9 cellular contexts compared by ENCODE assay signal in genomic region chr7:136114966-136115762, GRCh38.
DNase-seq lines count a peak whose midpoint lies in the region; FAIRE-seq and TF ChIP-seq lines count a peak whose summit lies in the region.
"Had no signal": no experiment of that assay in that cellular context is flagged by ENCODE, and none has a peak within 500 bp of the region (broad histone marks: within the 10 kb centered on the region; RNA-seq: fewer than 3 reads in every experiment).

No MANE protein-coding gene starts in this region.

- H3K9me3 ChIP-seq in WERI-Rb-1 (ENCODE audit: severe bottlenecking) (peaks cover under 1% of the 10 kb centered on the region), testis (no peaks in the 10 kb centered on the region)

- H4K5ac ChIP-seq in mesendoderm (ENCODE audit: low read length): no peak overlapping the region

- H4K20me1 ChIP-seq in KMS-11 (ENCODE audit: insufficient read depth): no peaks in the 10 kb centered on the region

- no peak overlapping the region for H2BK120ac ChIP-seq in mesendoderm (ENCODE audit: low read depth, low read length)

- no peak overlapping the region for H3K23ac ChIP-seq in mesendoderm (ENCODE audit: low read length)

- no peak overlapping the region for H2BK5ac ChIP-seq in mesendoderm (ENCODE audit: low read length)

- no peaks in the 10 kb centered on the region for H3K36me3 ChIP-seq in KMS-11 (ENCODE audit: insufficient read depth)
- no peaks in the 10 kb centered on the region for H3K36me3 ChIP-seq in WERI-Rb-1
- no peaks in the 10 kb centered on the region for H3K36me3 ChIP-seq in mesendoderm (ENCODE audit: control insufficient read depth, insufficient read depth, low read length)
- no peaks in the 10 kb centered on the region for H3K36me3 ChIP-seq in testis (ENCODE audit: low read depth, missing control alignments)

- no peak overlapping the region for H3K56ac ChIP-seq in mesendoderm (ENCODE audit: low read length)

- no CpG with 5 or more reads among the region's 21 CpGs for WGBS in mesendoderm (ENCODE audit: extremely low coverage, insufficient coverage, low lambda C conversion rate)
- WGBS in testis, 2 donors: 47 to 52% methylated on average over 16 to 21 of the region's 21 CpGs

- TF ChIP-seq POLR2A in H54 (IDR thresholded peaks at IDR 0.05; ENCODE audit: low read depth, low read length): no peak
- TF ChIP-seq POLR2A in testis (IDR thresholded peaks at IDR 0.05): no peak

- no peaks in the 10 kb centered on the region for H3K79me2 ChIP-seq in KMS-11 (ENCODE audit: insufficient read depth, low read depth)
- H3K79me2 ChIP-seq in mesendoderm (ENCODE audit: control insufficient read depth, insufficient read depth, low read length): no peaks in the 10 kb centered on the region

- TF ChIP-seq CTCF in KMS-11 (conservative IDR thresholded peaks at IDR 0.05; ENCODE audit: low read depth, low read length): peak; percentile 86
- peak; percentile 79 for TF ChIP-seq CTCF in WERI-Rb-1 (IDR thresholded peaks at IDR 0.05; ENCODE audit: low read depth, low read length)
- peak; percentile 33 to 70 (median 58) for TF ChIP-seq CTCF in dorsolateral prefrontal cortex (IDR thresholded peaks at IDR 0.05 in 54 of 56, conservative IDR thresholded peaks at IDR 0.05 in 2 of 56; ENCODE audit: low read depth in 1 of 56, partially characterized antibody in 56 of 56)
- TF ChIP-seq CTCF in testis (IDR thresholded peaks at IDR 0.05): peak; percentile 68 to 88 (median 72)

- intact Hi-C loops in dorsolateral prefrontal cortex (cut with DNase I): no loop called here
- intact Hi-C loops in testis (cut with DNase I; ENCODE audit: low total_unique reads): no loop called here

- H3K27me3 ChIP-seq in KMS-11 (ENCODE audit: insufficient read depth, low read depth): no peaks in the 10 kb centered on the region
- no peaks in the 10 kb centered on the region for H3K27me3 ChIP-seq in WERI-Rb-1 (ENCODE audit: insufficient read depth, low read depth, severe bottlenecking)
- H3K27me3 ChIP-seq in dorsolateral prefrontal cortex: peaks cover 0 to 6% (median 0%) of the 10 kb centered on the region in 45 donors
- H3K27me3 ChIP-seq in mesendoderm (ENCODE audit: insufficient read depth, low read length, poor library complexity): no peaks in the 10 kb centered on the region
- no peaks in the 10 kb centered on the region for H3K27me3 ChIP-seq in testis

- H3K4me1 ChIP-seq in KMS-11 (ENCODE audit: low read depth, poor library complexity, severe bottlenecking): no peaks in the 10 kb centered on the region
- no peaks in the 10 kb centered on the region for H3K4me1 ChIP-seq in mesendoderm (ENCODE audit: control insufficient read depth, low read depth, low read length)
- no peaks in the 10 kb centered on the region for H3K4me1 ChIP-seq in testis

- no peak overlapping the region for H2BK15ac ChIP-seq in mesendoderm (replicated peaks; ENCODE audit: low read depth)

- H3K27ac ChIP-seq in KMS-11: no peak overlapping the region
- H3K27ac ChIP-seq in WERI-Rb-1: no peak overlapping the region
- H3K27ac ChIP-seq in dorsolateral prefrontal cortex: no peak overlapping the region
- no peak overlapping the region for H3K27ac ChIP-seq in mesendoderm (ENCODE audit: low read depth, low read length)
- no peak overlapping the region for H3K27ac ChIP-seq in testis

- no peak overlapping the region for H2AK5ac ChIP-seq in mesendoderm (ENCODE audit: low read length)

- H3K4me3 ChIP-seq in KMS-11 (IDR thresholded peaks at IDR 0.05; ENCODE audit: insufficient read depth, low read depth, low read length) (no peak overlapping the region), WERI-Rb-1 (ENCODE audit: low read depth, low read length) (no peak overlapping the region), dorsolateral prefrontal cortex (no peak overlapping the region), mesendoderm (ENCODE audit: low read length) (no peak overlapping the region), testis (no peak overlapping the region)

- no peak overlapping the region for H3K4ac ChIP-seq in mesendoderm (ENCODE audit: low read depth, low read length)

- H3K9ac ChIP-seq in KMS-11: no peak overlapping the region
- no peak overlapping the region for H3K9ac ChIP-seq in mesendoderm (ENCODE audit: low read length)

- peak; percentile 72 for DNase-seq in NCI-H82 (lab: John Stamatoyannopoulos, UW)
- no peak for DNase-seq in NCI-H82 treated with DMSO at 0.1 percent for 48 hours (lab: John Stamatoyannopoulos, UW; ENCODE audit: unreplicated experiment)
- DNase-seq in H54 (ENCODE audit: insufficient read length, low spot score): peak; percentile 33
- peak; percentile 70 for DNase-seq in WERI-Rb-1
- DNase-seq in dorsolateral prefrontal cortex: peak in 6 of 10 donors; percentile 7 to 54 (median 38)
- peak; percentile 83 for DNase-seq in mesendoderm
- DNase-seq in testis: peak; percentile 83

- no peak overlapping the region for H2AFZ ChIP-seq in KMS-11 (ENCODE audit: low read depth)

- no peak overlapping the region for H3K18ac ChIP-seq in mesendoderm (ENCODE audit: low read length)

- no peak for FAIRE-seq in H54 (lab: Jason Lieb, UNC)
- FAIRE-seq: islet of Langerhans had no signal

- H3K79me1 ChIP-seq in mesendoderm (ENCODE audit: low read length): no peaks in the 10 kb centered on the region

- H3K4me2 ChIP-seq in KMS-11: no peak overlapping the region
- no peak overlapping the region for H3K4me2 ChIP-seq in mesendoderm (ENCODE audit: low read length)

- H4K8ac ChIP-seq in mesendoderm (ENCODE audit: low read depth, low read length): no peak overlapping the region
